26 cellular contexts compared by ENCODE assay signal in genomic region chr2:174108579-174108978, GRCh38.
"Had no signal": no experiment of that assay in that cellular context is flagged by ENCODE, and none has a peak within 500 bp of the region (broad histone marks: within the 10 kb centered on the region; RNA-seq: fewer than 3 reads in every experiment).

No MANE protein-coding gene starts in this region.

- H3K4me1 ChIP-seq: heart left ventricle, parathyroid adenoma, prostate gland, spleen, stomach had no signal

- DNase-seq: effector CD4-positive, alpha-beta T cell; endodermal cell; erythroblast; heart left ventricle; hippocampal formation; left colon; left ventricle myocardium superior; mesenchymal stem cell; midbrain; retina; spleen; stimulated activated CD4-positive, alpha-beta T cell treated with anti-CD3 and anti-CD28 coated beads, Interleukin-15, amount 100 ng/mL, for 24 hours; stimulated activated CD4-positive, alpha-beta T cell treated with anti-CD3 and anti-CD28 coated beads, Interleukin-1b, Interleukin-23, amount 100 ng/mL, for 48 hours; stimulated activated CD4-positive, alpha-beta T cell treated with anti-CD3 and anti-CD28 coated beads, Interleukin-4, amount 100 ng/mL, for 24 hours; stimulated activated naive CD4-positive, alpha-beta T cell; stomach; substantia nigra; trophoblast cell had no signal

- H3K4me3 ChIP-seq: coronary artery, heart left ventricle, lung, prostate gland, spleen, stomach, thoracic aorta had no signal

- H3K36me3 ChIP-seq: heart left ventricle, prostate gland, spleen had no signal

- H2AFZ ChIP-seq: parathyroid adenoma had no signal

- H3K79me2 ChIP-seq: parathyroid adenoma had no signal

- H3K27me3 ChIP-seq: heart left ventricle, spleen, stomach had no signal

- H3K27ac ChIP-seq: coronary artery, heart left ventricle, parathyroid adenoma, prostate gland, spleen, stomach, thoracic aorta had no signal

- FAIRE-seq: endothelial cell of umbilical vein had no signal

- ATAC-seq: heart left ventricle; left colon; left ventricle myocardium superior; natural killer cell treated with Interleukin-12 subunit alpha and Interleukin-12 subunit beta and Interleukin-15 and Interleukin-18, amount 100 ng/mL, for 72 hours; sciatic nerve had no signal

- H3K9me3 ChIP-seq: heart left ventricle, prostate gland, spleen, stomach, thoracic aorta had no signal

- H3K9ac ChIP-seq: parathyroid adenoma had no signal
